In the genomic region with DNA sequence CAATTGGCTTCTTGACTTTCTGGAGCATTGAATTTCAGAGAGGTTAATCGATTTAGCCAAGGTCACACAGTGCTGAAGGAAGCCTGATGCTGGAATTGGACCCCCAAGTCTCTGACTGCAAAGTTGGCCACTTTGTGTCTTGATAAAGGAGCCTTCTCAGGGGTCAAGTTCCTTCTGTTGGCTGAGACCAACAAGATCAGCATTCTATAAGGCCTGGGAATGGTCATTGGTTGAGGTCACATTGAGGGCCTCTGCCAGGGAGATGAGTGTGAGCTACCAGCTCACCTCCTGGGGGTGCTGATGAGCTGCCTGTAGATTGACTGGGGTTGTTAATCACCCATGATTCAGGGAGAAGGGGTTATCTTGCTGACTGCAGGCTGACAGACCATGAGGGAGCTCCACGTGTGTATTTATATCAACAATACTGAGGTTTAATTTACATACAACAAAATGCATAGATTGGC, we compare ENCODE assay signal across 1 cellular context.
TF ChIP-seq lines count a peak whose summit lies in the region.

No MANE protein-coding gene starts in this region.

TF ChIP-seq in GM23338, 12 proteins besides CTCF, POLR2A, EP300 and RAD21 (continued from another document):
- TF ChIP-seq STAT1 (IDR thresholded peaks at IDR 0.05; ENCODE audit: unreplicated experiment): no peak
